ENCODE assay signal across 1 cellular context in the genomic region with DNA sequence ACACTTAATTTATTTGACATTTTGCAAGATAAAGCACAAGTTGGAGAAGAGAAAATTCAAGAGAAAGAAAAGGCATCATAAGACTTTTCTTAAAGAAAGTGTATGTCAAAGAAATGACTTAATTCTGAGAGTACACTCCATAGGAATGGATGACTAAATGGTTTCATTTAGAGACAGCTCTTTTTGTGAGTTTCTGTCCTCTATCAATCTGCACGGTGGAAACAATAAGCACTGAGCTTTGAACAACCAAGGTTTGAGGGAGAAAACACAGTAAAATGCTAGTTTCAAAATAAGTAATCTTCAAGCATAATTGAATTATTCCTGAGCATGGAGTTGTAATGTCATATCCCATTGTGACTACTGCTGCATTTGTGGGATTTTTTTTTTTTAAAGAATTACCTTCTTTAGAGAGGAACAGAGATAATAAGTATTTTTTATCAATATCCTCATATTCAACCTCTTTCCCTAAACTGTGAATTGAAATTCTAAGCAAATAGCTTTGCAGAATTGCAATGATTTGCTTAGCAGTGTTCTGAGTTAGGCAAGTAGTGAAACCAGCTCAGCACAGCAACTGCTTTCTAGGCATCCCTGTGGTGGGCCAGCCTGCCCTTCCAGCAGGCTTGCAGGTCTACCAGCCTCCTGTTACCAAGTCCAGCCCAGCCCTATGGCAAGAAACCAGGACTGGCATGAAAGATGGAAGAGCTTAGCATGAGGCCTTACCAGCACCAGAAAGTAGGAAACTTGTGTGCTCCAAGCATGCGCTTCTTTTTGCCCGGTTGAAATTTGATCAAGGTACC.
TF ChIP-seq lines count a peak whose summit lies in the region.

No MANE protein-coding gene starts in this region.

TF ChIP-seq in WTC11, 78 proteins besides CTCF, POLR2A, EP300 and RAD21:
- TF ChIP-seq, protein P1, sequence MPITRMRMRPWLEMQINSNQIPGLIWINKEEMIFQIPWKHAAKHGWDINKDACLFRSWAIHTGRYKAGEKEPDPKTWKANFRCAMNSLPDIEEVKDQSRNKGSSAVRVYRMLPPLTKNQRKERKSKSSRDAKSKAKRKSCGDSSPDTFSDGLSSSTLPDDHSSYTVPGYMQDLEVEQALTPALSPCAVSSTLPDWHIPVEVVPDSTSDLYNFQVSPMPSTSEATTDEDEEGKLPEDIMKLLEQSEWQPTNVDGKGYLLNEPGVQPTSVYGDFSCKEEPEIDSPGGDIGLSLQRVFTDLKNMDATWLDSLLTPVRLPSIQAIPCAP (CRISPR knock-in tag; IDR thresholded peaks at IDR 0.05): no peak
- TF ChIP-seq, protein P2, sequence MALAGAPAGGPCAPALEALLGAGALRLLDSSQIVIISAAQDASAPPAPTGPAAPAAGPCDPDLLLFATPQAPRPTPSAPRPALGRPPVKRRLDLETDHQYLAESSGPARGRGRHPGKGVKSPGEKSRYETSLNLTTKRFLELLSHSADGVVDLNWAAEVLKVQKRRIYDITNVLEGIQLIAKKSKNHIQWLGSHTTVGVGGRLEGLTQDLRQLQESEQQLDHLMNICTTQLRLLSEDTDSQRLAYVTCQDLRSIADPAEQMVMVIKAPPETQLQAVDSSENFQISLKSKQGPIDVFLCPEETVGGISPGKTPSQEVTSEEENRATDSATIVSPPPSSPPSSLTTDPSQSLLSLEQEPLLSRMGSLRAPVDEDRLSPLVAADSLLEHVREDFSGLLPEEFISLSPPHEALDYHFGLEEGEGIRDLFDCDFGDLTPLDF (CRISPR knock-in tag; IDR thresholded peaks at IDR 0.05): no peak
- TF ChIP-seq ZBTB21 (CRISPR knock-in tag; IDR thresholded peaks at IDR 0.05; ENCODE audit: borderline replicate concordance): no peak
